ENCODE assay signal across 15 cellular contexts in the genomic region with DNA sequence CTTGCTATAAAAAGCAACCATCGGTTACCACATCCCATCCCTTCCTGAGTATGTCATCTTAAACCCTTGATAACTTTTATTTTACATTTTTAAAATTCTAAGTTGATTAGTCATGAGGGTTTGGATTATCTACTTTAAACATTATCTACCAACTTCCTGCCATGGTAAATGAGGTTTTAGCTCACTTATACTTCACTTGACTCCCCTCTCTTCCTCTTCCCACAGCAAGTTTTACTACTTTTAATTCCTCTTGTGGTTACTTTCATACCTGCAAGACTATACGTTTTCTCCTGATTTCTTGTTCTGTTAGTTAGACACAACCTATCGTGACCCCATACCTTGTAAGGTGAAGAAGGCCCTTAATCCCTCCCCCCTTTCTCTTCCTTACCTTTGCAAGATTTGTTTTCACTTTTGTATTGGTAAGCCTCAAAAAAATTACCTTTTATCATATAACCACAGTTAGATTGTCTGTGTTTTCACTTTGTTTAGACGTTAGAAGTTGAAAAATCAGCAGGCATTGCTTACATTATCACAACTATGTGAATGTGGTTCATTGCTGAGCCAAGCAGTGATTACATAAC.
A peak's percentile ranks its signal among the peaks of the same experiment; 100 is the strongest.
DNase-seq lines count a peak whose midpoint lies in the region; ATAC-seq, FAIRE-seq and TF ChIP-seq lines count a peak whose summit lies in the region.
"Had no signal": no experiment of that assay in that cellular context is flagged by ENCODE, and none has a peak within 500 bp of the region (broad histone marks: within the 10 kb centered on the region; RNA-seq: fewer than 3 reads in every experiment).

No MANE protein-coding gene starts in this region.

- no peaks in the 10 kb centered on the region for H3K9me3 ChIP-seq in RWPE2 (ENCODE audit: severe bottlenecking)
- H3K9me3 ChIP-seq: thoracic aorta had no signal

- H3K4me3 ChIP-seq in AG10803 (ENCODE audit: low read length) = no peak overlapping the region
- H3K4me3 ChIP-seq in RWPE2 (ENCODE audit: severe bottlenecking) = no peak overlapping the region
- H3K4me3 ChIP-seq: thoracic aorta had no signal

- peak; percentile 26 for DNase-seq in AG10803 (ENCODE audit: low read depth)
- peak; percentile 80 for DNase-seq in HCEC 1CT
- DNase-seq in RWPE2 (ENCODE audit: low spot score) = no peak
- peak; percentile 47 to 54 for DNase-seq in foreskin keratinocyte
- no peak for DNase-seq in GM12892 (ENCODE audit: insufficient read length)
- no peak for DNase-seq in activated effector memory CD4-positive, alpha-beta T cell treated with anti-CD3 and anti-CD28 coated beads, Interleukin-2, amount 50 U/mL, for 16 hours
- DNase-seq in erythroblast (lab: John Stamatoyannopoulos, UW) = no peak
- DNase-seq: COR-L47, MM.1S, NCI-H774, T-helper 1 cell had no signal

- ATAC-seq in RWPE2 (ENCODE audit: low read depth) (peak; percentile 79), foreskin keratinocyte (peak; percentile 59), HG02763 (IDR thresholded peaks at IDR 0.05; ENCODE audit: unreplicated experiment) (no peak)
- ATAC-seq: left lobe of liver had no signal

- H3K36me3 ChIP-seq in RWPE2 (ENCODE audit: low read depth) = no peaks in the 10 kb centered on the region
- H3K36me3 ChIP-seq: thoracic aorta had no signal

- H3K27ac ChIP-seq in RWPE2 (ENCODE audit: poor library complexity, severe bottlenecking) = peak overlapping the region; percentile 68
- H3K27ac ChIP-seq in foreskin keratinocyte = no peak overlapping the region
- H3K27ac ChIP-seq: parathyroid adenoma, thoracic aorta had no signal

- H3K4me1 ChIP-seq in RWPE2 (ENCODE audit: insufficient read depth, poor library complexity, severe bottlenecking) = peaks cover 14% of the 10 kb centered on the region
- peaks cover 3% of the 10 kb centered on the region for H3K4me1 ChIP-seq in foreskin keratinocyte
- H3K4me1 ChIP-seq: parathyroid adenoma had no signal

- FAIRE-seq in GM12892 (lab: Jason Lieb, UNC) = no peak

- TF ChIP-seq CTCF in AG10803 (conservative IDR thresholded peaks at IDR 0.05; ENCODE audit: low read length) (no peak), RWPE2 (IDR thresholded peaks at IDR 0.05; ENCODE audit: poor library complexity, severe bottlenecking) (no peak), foreskin keratinocyte (conservative IDR thresholded peaks at IDR 0.05) (no peak)

- H3K27me3 ChIP-seq in RWPE2 (ENCODE audit: insufficient read depth, poor library complexity, severe bottlenecking) (no peaks in the 10 kb centered on the region), foreskin keratinocyte (no peaks in the 10 kb centered on the region)

- TF ChIP-seq POLR2A in GM12892 (IDR thresholded peaks at IDR 0.05; ENCODE audit: low read depth, low read length) (no peak), erythroblast (IDR thresholded peaks at IDR 0.05; ENCODE audit: low read length) (no peak)

Comparison
In these comparisons a context has a peak if more than half of its experiments do, and no peak if none do; other contexts are left out.
1. DNase-seq: peak in AG10803 (single experiment), HCEC 1CT (single experiment) and foreskin keratinocyte (2 of 2); none in RWPE2 (single experiment), GM12892 (single experiment), activated effector memory CD4-positive, alpha-beta T cell treated with anti-CD3 and anti-CD28 coated beads, Interleukin-2, amount 50 U/mL, for 16 hours (single experiment) and erythroblast (0 of 2).